Comparison of ENCODE assay signal across 9 cellular contexts in the genomic region with DNA sequence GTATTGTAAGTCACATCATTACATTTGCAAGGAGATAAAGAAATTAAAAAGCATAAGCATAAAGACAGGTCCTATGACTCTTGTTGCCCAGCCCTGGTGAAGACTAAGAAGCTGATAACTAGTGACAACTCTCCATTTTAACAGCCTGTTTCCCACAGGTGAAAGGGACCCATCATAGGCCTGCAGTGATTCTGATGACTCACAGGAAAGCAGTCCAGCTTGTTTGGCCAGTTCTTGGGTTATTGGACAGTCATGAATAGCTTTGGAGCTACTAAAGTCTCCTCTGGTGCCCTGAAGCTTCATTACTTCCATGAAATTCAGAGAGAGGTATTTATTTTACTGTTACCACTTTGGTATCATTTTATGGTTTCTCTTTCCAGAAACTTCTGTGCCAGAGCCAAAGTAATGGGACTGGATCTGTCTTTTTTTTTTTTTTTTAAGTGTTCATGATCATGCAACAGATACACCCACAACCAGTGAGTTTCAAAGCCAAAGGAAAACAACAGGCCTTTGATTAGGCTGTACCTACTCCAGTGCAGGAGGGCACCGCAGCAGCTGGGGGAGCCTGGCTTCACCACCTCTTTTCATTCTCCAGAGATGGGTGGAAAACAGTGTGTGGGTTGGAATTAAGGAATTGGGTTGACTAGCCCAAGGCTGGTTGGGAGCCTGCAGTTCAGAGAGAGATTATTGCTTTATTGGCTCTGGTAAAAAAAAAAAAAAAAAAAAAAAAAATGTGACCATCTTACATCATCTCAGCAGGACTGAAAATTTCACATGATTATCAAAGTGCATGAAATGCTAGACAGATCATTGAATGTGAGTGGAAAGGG. TPM values are rescaled to one million over a fixed set of nuclear protein-coding genes. Genes with fewer than 3 reads are reported as not detected.
A peak's percentile ranks its signal among the peaks of the same experiment; 100 is the strongest.
DNase-seq lines count a peak whose midpoint lies in the region; ATAC-seq and TF ChIP-seq lines count a peak whose summit lies in the region.
"Had no signal": no experiment of that assay in that cellular context is flagged by ENCODE, and none has a peak within 500 bp of the region (broad histone marks: within the 10 kb centered on the region; RNA-seq: fewer than 3 reads in every experiment).

No MANE protein-coding gene starts in this region.

- H3K4me3 ChIP-seq in Loucy (ENCODE audit: low read length, poor library complexity, severe bottlenecking) = no peak overlapping the region
- H3K4me3 ChIP-seq in skeletal muscle satellite cell (ENCODE audit: low read length) = no peak overlapping the region
- H3K4me3 ChIP-seq: K562 had no signal

- no peaks in the 10 kb centered on the region for H3K79me2 ChIP-seq in Loucy (ENCODE audit: insufficient read depth, low read length)

- H2AFZ ChIP-seq in Loucy (ENCODE audit: low read length) = peak overlapping the region; percentile 62

- H3K9me3 ChIP-seq in Loucy (ENCODE audit: insufficient read depth, low read depth, low read length) (no peaks in the 10 kb centered on the region), skeletal muscle satellite cell (replicated peaks; ENCODE audit: low read length) (no peaks in the 10 kb centered on the region)

- no peaks in the 10 kb centered on the region for H3F3A ChIP-seq in Loucy (ENCODE audit: low read depth)

- no peaks in the 10 kb centered on the region for H3K27me3 Mint-ChIP-seq in effector memory CD8-positive, alpha-beta T cell

- peaks cover 0 to 2% of the 10 kb centered on the region in 2 donors for H3K9me3 Mint-ChIP-seq in effector memory CD8-positive, alpha-beta T cell

- no peaks in the 10 kb centered on the region for H3K36me3 ChIP-seq in Loucy (ENCODE audit: insufficient read depth, low read length)
- no peaks in the 10 kb centered on the region for H3K36me3 ChIP-seq in skeletal muscle satellite cell (ENCODE audit: insufficient read depth, low read length)

- no peaks in the 10 kb centered on the region for H3K36me3 Mint-ChIP-seq in effector memory CD8-positive, alpha-beta T cell (ENCODE audit: insufficient read depth)

- H3K4me1 ChIP-seq in Loucy (ENCODE audit: insufficient read depth, low read length, poor library complexity, severe bottlenecking) (peaks cover 37% of the 10 kb centered on the region), skeletal muscle satellite cell (ENCODE audit: control insufficient read depth, insufficient read depth, low read length) (peaks cover 13% of the 10 kb centered on the region)

- DNase-seq in activated CD4-positive, CD25-positive, alpha-beta regulatory T cell (lab: John Stamatoyannopoulos, UW) = no peak
- DNase-seq in effector memory CD8-positive, alpha-beta T cell = no peak
- no peak for DNase-seq in NCI-H2171 treated with DMSO at 0.1 percent for 48 hours (lab: John Stamatoyannopoulos, UW)
- DNase-seq in KG1 (lab: John Stamatoyannopoulos, UW) = no peak
- DNase-seq in CD1c-positive myeloid dendritic cell (ENCODE audit: extremely low spot score) = no peak

- no peak overlapping the region for H3K9ac ChIP-seq in Loucy (ENCODE audit: low read depth, low read length, poor library complexity, severe bottlenecking)
- H3K9ac ChIP-seq in skeletal muscle satellite cell (ENCODE audit: low read depth, low read length) = no peak overlapping the region

- TF ChIP-seq CTCF in Loucy (conservative IDR thresholded peaks at IDR 0.05; ENCODE audit: low read length) = no peak

- no peaks in the 10 kb centered on the region for H4K20me1 ChIP-seq in Loucy (ENCODE audit: insufficient read depth, low read length, poor library complexity, severe bottlenecking)

- H3K4me2 ChIP-seq in Loucy (ENCODE audit: low read depth, low read length, poor library complexity, severe bottlenecking) (peak overlapping the region; percentile 27), skeletal muscle satellite cell (ENCODE audit: low read length) (peak overlapping the region; percentile 34)

- peak; percentile 21 to 33 for ATAC-seq in activated CD4-positive, CD25-positive, alpha-beta regulatory T cell treated with anti-CD3 and anti-CD28 coated beads, Interleukin-2, amount 50 U/mL, for 24 hours
- peak; percentile 6 for ATAC-seq in effector memory CD8-positive, alpha-beta T cell (replicated peaks)
- ATAC-seq: K562 had no signal

- no peaks in the 10 kb centered on the region for H3K27me3 ChIP-seq in Loucy (ENCODE audit: insufficient read depth, low read length, poor library complexity, severe bottlenecking)
- H3K27me3 ChIP-seq in skeletal muscle satellite cell (ENCODE audit: control insufficient read depth, insufficient read depth, low read length) = no peaks in the 10 kb centered on the region

- H3K4me3 Mint-ChIP-seq in effector memory CD8-positive, alpha-beta T cell = peak overlapping the region; percentile 8 to 73

- H3K27ac Mint-ChIP-seq in effector memory CD8-positive, alpha-beta T cell = peak overlapping the region; percentile 18 to 94

- peaks cover 16 to 44% of the 10 kb centered on the region in 2 donors for H3K4me1 Mint-ChIP-seq in effector memory CD8-positive, alpha-beta T cell (ENCODE audit: low read depth in 2 of 2)

- no peaks in the 10 kb centered on the region for H3K9me2 ChIP-seq in Loucy (replicated peaks; ENCODE audit: low read depth, low read length)

RNA-seq across cellular contexts. Expression of gene DYRK2, which starts 55.3 kb away (rescaled TPM):
- 11.2 and 14.6 TPM in 2 replicates for total RNA-seq in skeletal muscle satellite cell (2012; rRNA removed)
